8 cellular contexts compared by ENCODE assay signal in genomic region chr2:216633616-216634316, GRCh38. TPM values are rescaled to one million over a fixed set of nuclear protein-coding genes. Genes with fewer than 3 reads are reported as not detected.
DNase-seq lines count a peak whose midpoint lies in the region; ATAC-seq, FAIRE-seq and TF ChIP-seq lines count a peak whose summit lies in the region.

No MANE protein-coding gene starts in this region.

- DNase-seq in NCI-H82 (lab: John Stamatoyannopoulos, UW) (peak; percentile 77), NCI-H82 treated with DMSO at 0.1 percent for 48 hours (lab: John Stamatoyannopoulos, UW; ENCODE audit: unreplicated experiment) (no peak), RWPE2 (ENCODE audit: low spot score) (no peak), esophagus squamous epithelium (lab: John Stamatoyannopoulos, UW) (no peak), GM12892 (ENCODE audit: insufficient read length) (no peak), anterior cingulate cortex (lab: John Stamatoyannopoulos, UW) (no peak)
- DNase-seq in effector memory CD4-positive, alpha-beta T cell = no peak

- TF ChIP-seq POLR2A in esophagus squamous epithelium (IDR thresholded peaks at IDR 0.05) = no peak
- TF ChIP-seq POLR2A in GM12892 (IDR thresholded peaks at IDR 0.05; ENCODE audit: low read depth, low read length) = no peak

- WGBS in esophagus squamous epithelium, 2 donors = 0 to 9% methylated on average over 4 to 19 of the region's 70 CpGs

- H3K9me3 ChIP-seq in RWPE2 (ENCODE audit: severe bottlenecking) (no peaks in the 10 kb centered on the region), esophagus squamous epithelium (no peaks in the 10 kb centered on the region), neutrophil (no peaks in the 10 kb centered on the region)
- H3K9me3 ChIP-seq in effector memory CD4-positive, alpha-beta T cell (ENCODE audit: control insufficient read depth, low read length) = no peaks in the 10 kb centered on the region

- intact Hi-C loops in esophagus squamous epithelium (cut with DNase I) = no loop called here

- no peak for FAIRE-seq in GM12892 (lab: Jason Lieb, UNC)

- TF ChIP-seq CTCF in RWPE2 (IDR thresholded peaks at IDR 0.05; ENCODE audit: poor library complexity, severe bottlenecking) (no peak), esophagus squamous epithelium (IDR thresholded peaks at IDR 0.05) (no peak), neutrophil (IDR thresholded peaks at IDR 0.05) (no peak)

- ATAC-seq in RWPE2 (ENCODE audit: low read depth) = peak; percentile 39

- no peaks in the 10 kb centered on the region for H3K36me3 ChIP-seq in RWPE2 (ENCODE audit: low read depth)
- no peaks in the 10 kb centered on the region for H3K36me3 ChIP-seq in esophagus squamous epithelium
- H3K36me3 ChIP-seq in neutrophil = no peaks in the 10 kb centered on the region
- no peaks in the 10 kb centered on the region for H3K36me3 ChIP-seq in effector memory CD4-positive, alpha-beta T cell (ENCODE audit: control insufficient read depth, insufficient read depth, low read length)

- H3K4me3 ChIP-seq in RWPE2 (ENCODE audit: severe bottlenecking) (peak overlapping the region; percentile 75), esophagus squamous epithelium (peak overlapping the region; percentile 66 to 76 (median 72)), neutrophil (ENCODE audit: low read depth in 1 of 2, low read length in 1 of 2) (peak overlapping the region; percentile 35 to 48)
- no peak overlapping the region for H3K4me3 ChIP-seq in effector memory CD4-positive, alpha-beta T cell (ENCODE audit: insufficient read depth, low read depth, low read length, poor library complexity, severe bottlenecking)

- H3K4me1 ChIP-seq in RWPE2 (ENCODE audit: insufficient read depth, poor library complexity, severe bottlenecking) (peaks cover 26% of the 10 kb centered on the region), esophagus squamous epithelium (peaks cover 27 to 55% (median 27%) of the 10 kb centered on the region in 3 donors), neutrophil (ENCODE audit: control insufficient read depth in 1 of 2, insufficient read depth in 1 of 2, low read depth in 1 of 2, low read length in 1 of 2) (peaks cover 18 to 31% of the 10 kb centered on the region in 2 experiments)
- peaks cover 9% of the 10 kb centered on the region for H3K4me1 ChIP-seq in effector memory CD4-positive, alpha-beta T cell (ENCODE audit: control insufficient read depth, insufficient read depth, low read length, poor library complexity, severe bottlenecking)

- H3K27ac ChIP-seq in RWPE2 (ENCODE audit: poor library complexity, severe bottlenecking) = no peak overlapping the region
- peak overlapping the region; percentile 57 to 89 (median 80) for H3K27ac ChIP-seq in esophagus squamous epithelium
- no peak overlapping the region for H3K27ac ChIP-seq in neutrophil
- no peak overlapping the region for H3K27ac ChIP-seq in effector memory CD4-positive, alpha-beta T cell (ENCODE audit: insufficient read depth, low read length, poor library complexity, severe bottlenecking)

- H3K27me3 ChIP-seq in RWPE2 (ENCODE audit: insufficient read depth, poor library complexity, severe bottlenecking) (no peaks in the 10 kb centered on the region), esophagus squamous epithelium (peaks cover 0 to 34% (median 0%) of the 10 kb centered on the region in 4 donors), neutrophil (peaks cover 82% of the 10 kb centered on the region)
- H3K27me3 ChIP-seq in effector memory CD4-positive, alpha-beta T cell (replicated peaks; ENCODE audit: control insufficient read depth, insufficient read depth, low read length, poor library complexity, severe bottlenecking) = peaks cover 19% of the 10 kb centered on the region

RNA-seq across cellular contexts. Expression of gene IGFBP2, which starts 0.5 kb away (rescaled TPM):
- 100 to 1,000 TPM; 113 to 207 (median 167) TPM for total RNA-seq in esophagus squamous epithelium
- 1.5 TPM for polyA plus RNA-seq in GM12892 (2012; ENCODE audit: missing spikeins)

Comparison
In these comparisons a context has a peak if more than half of its experiments do, and no peak if none do; other contexts are left out.
1. H3K27ac ChIP-seq: peak in esophagus squamous epithelium (4 of 4); none in RWPE2 (single experiment), neutrophil (single experiment) and effector memory CD4-positive, alpha-beta T cell (single experiment).